In the genomic region with DNA sequence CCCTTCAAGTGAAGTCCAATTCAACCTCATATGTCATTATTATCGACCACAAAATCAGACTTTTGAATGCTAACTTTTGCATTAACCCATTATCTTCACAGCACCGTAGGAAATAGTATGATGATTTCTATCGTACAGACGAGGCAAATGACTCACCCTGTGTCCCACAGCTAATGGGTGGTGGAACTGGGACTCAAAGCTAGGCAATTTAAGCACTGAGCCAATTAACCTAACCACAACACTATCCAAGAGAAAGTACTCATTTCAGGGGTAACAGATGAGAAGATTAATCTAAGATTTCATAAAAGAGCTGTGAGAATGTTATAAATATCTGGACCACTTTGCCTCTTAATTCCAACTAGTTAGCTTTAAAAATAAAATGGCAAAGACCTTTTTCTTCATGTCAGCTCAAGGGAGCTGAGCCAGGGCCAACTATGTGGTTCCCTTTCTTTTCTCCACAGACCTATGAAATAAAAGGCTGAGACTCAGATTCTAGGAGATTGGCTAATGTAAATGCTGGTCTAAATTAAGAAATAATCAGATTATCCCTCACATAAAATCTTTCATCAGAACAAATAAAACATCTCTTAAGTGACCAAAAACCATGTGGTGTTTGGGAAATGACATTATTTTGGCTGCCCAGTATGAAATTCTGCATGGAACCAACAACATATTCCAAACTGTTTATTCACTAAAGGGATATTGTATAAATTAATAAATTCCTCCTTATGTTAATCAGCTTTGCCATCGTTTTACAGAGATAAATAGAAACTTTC, we compare ENCODE assay signal across 16 cellular contexts. TPM values are rescaled to one million over a fixed set of nuclear protein-coding genes. Genes with fewer than 3 reads are reported as not detected.
DNase-seq lines count a peak whose midpoint lies in the region; ATAC-seq and TF ChIP-seq lines count a peak whose summit lies in the region.
"Had no signal": no experiment of that assay in that cellular context is flagged by ENCODE, and none has a peak within 500 bp of the region (broad histone marks: within the 10 kb centered on the region; RNA-seq: fewer than 3 reads in every experiment).

No MANE protein-coding gene starts in this region.

- DNase-seq in activated CD4-positive, alpha-beta T cell treated with anti-CD3 and anti-CD28 coated beads, Interleukin-2, amount 10 ng/mL, durations not matched to agents 7 days and 5 days = no peak
- DNase-seq in activated CD4-positive, alpha-beta T cell treated with anti-CD3 and anti-CD28 coated beads, Interleukin-2, amount 50 U/mL, for 4 hours = no peak
- DNase-seq in RPMI7951 (ENCODE audit: low read depth) (peak; percentile 51), ovary (no peak), AML-193 (lab: John Stamatoyannopoulos, UW) (no peak)
- no peak for DNase-seq in effector memory CD4-positive, alpha-beta T cell
- DNase-seq: NCI-H1417, NCI-H510A treated with DMSO at 0.1 percent for 48 hours, SHP77 treated with DMSO at 0.1 percent for 48 hours, upper lobe of right lung had no signal

- H3K4me1 ChIP-seq in effector memory CD4-positive, alpha-beta T cell (ENCODE audit: control insufficient read depth, insufficient read depth, low read length, poor library complexity, severe bottlenecking) = peaks cover 17% of the 10 kb centered on the region
- H3K4me1 ChIP-seq in ovary (ENCODE audit: insufficient read depth) = no peaks in the 10 kb centered on the region
- H3K4me1 ChIP-seq: upper lobe of right lung had no signal

- TF ChIP-seq EP300 in ovary (IDR thresholded peaks at IDR 0.05) = no peak

- no peak for TF ChIP-seq CTCF in ovary (IDR thresholded peaks at IDR 0.05)

- POLR2A ChIA-PET in activated CD4-positive, alpha-beta T cell treated with anti-CD3 and anti-CD28 coated beads, Interleukin-2, amount 10 ng/mL, durations not matched to agents 7 days and 5 days (lab: Charles Lee) = no interaction called here

- peaks cover 15% of the 10 kb centered on the region for H3K36me3 ChIP-seq in effector memory CD4-positive, alpha-beta T cell (ENCODE audit: control insufficient read depth, insufficient read depth, low read length)
- H3K36me3 ChIP-seq in ovary = no peaks in the 10 kb centered on the region
- H3K36me3 ChIP-seq: upper lobe of right lung had no signal

- no peak overlapping the region for H3K27ac ChIP-seq in effector memory CD4-positive, alpha-beta T cell (ENCODE audit: insufficient read depth, low read length, poor library complexity, severe bottlenecking)
- no peak overlapping the region for H3K27ac ChIP-seq in ovary
- H3K27ac ChIP-seq: upper lobe of right lung had no signal

- intact Hi-C loops in ovary (cut with DNase I) = loop anchor here in 1 of 4 donors (10.0 kb wide), 1 partner anchor 146 kb away; no protein-coding TSS in a partner anchor

- H3K4me1 Mint-ChIP-seq in activated CD4-positive, alpha-beta T cell treated with anti-CD3 and anti-CD28 coated beads, Interleukin-2, amount 10 ng/mL, durations not matched to agents 7 days and 5 days = peaks cover 63% of the 10 kb centered on the region
- peaks cover 79% of the 10 kb centered on the region for H3K4me1 Mint-ChIP-seq in stimulated activated naive CD8-positive, alpha-beta T cell treated with anti-CD3 and anti-CD28 coated beads, Interleukin-15, Interleukin-2, amounts not matched to agents 100 ng/mL and 50 ng/mL, for 24 hours (ENCODE audit: low read depth)

- no peak for ATAC-seq in HG03520 (IDR thresholded peaks at IDR 0.05; ENCODE audit: unreplicated experiment)
- ATAC-seq: left lobe of liver, upper lobe of right lung had no signal

- H3K9me3 ChIP-seq in effector memory CD4-positive, alpha-beta T cell (ENCODE audit: control insufficient read depth, low read length) = no peaks in the 10 kb centered on the region
- no peaks in the 10 kb centered on the region for H3K9me3 ChIP-seq in ovary
- H3K9me3 ChIP-seq: upper lobe of right lung had no signal

- peaks cover 29% of the 10 kb centered on the region for H3K9me3 Mint-ChIP-seq in activated CD4-positive, alpha-beta T cell treated with anti-CD3 and anti-CD28 coated beads, Interleukin-2, amount 10 ng/mL, durations not matched to agents 7 days and 5 days
- H3K9me3 Mint-ChIP-seq in stimulated activated naive CD8-positive, alpha-beta T cell treated with anti-CD3 and anti-CD28 coated beads, Interleukin-15, Interleukin-2, amounts not matched to agents 100 ng/mL and 50 ng/mL, for 24 hours = peaks cover 27% of the 10 kb centered on the region

- 56 to 69% (median 61%) methylated on average over 5 of the region's 5 CpGs for WGBS in ovary, 3 donors

- no peak for TF ChIP-seq POLR2A in ovary (IDR thresholded peaks at IDR 0.05)

- H3K27me3 ChIP-seq in effector memory CD4-positive, alpha-beta T cell (replicated peaks; ENCODE audit: control insufficient read depth, insufficient read depth, low read length, poor library complexity, severe bottlenecking) = no peaks in the 10 kb centered on the region
- H3K27me3 ChIP-seq in ovary = no peaks in the 10 kb centered on the region
- H3K27me3 ChIP-seq: upper lobe of right lung had no signal

- H3K4me3 Mint-ChIP-seq in activated CD4-positive, alpha-beta T cell treated with anti-CD3 and anti-CD28 coated beads, Interleukin-2, amount 10 ng/mL, durations not matched to agents 7 days and 5 days = peak overlapping the region; percentile 71
- peak overlapping the region; percentile 91 for H3K4me3 Mint-ChIP-seq in stimulated activated naive CD8-positive, alpha-beta T cell treated with anti-CD3 and anti-CD28 coated beads, Interleukin-15, Interleukin-2, amounts not matched to agents 100 ng/mL and 50 ng/mL, for 24 hours

- peaks cover 33% of the 10 kb centered on the region for H3K27me3 Mint-ChIP-seq in activated CD4-positive, alpha-beta T cell treated with anti-CD3 and anti-CD28 coated beads, Interleukin-2, amount 10 ng/mL, durations not matched to agents 7 days and 5 days
- peaks cover 14% of the 10 kb centered on the region for H3K27me3 Mint-ChIP-seq in stimulated activated naive CD8-positive, alpha-beta T cell treated with anti-CD3 and anti-CD28 coated beads, Interleukin-15, Interleukin-2, amounts not matched to agents 100 ng/mL and 50 ng/mL, for 24 hours

- H3K27ac Mint-ChIP-seq in activated CD4-positive, alpha-beta T cell treated with anti-CD3 and anti-CD28 coated beads, Interleukin-2, amount 10 ng/mL, durations not matched to agents 7 days and 5 days = no peak overlapping the region
- H3K27ac Mint-ChIP-seq in stimulated activated naive CD8-positive, alpha-beta T cell treated with anti-CD3 and anti-CD28 coated beads, Interleukin-15, Interleukin-2, amounts not matched to agents 100 ng/mL and 50 ng/mL, for 24 hours = peak overlapping the region; percentile 36

- peak overlapping the region; percentile 36 for H3K4me3 ChIP-seq in effector memory CD4-positive, alpha-beta T cell (ENCODE audit: insufficient read depth, low read depth, low read length, poor library complexity, severe bottlenecking)
- no peak overlapping the region for H3K4me3 ChIP-seq in ovary
- H3K4me3 ChIP-seq: upper lobe of right lung had no signal

- CTCF ChIA-PET in activated CD4-positive, alpha-beta T cell treated with anti-CD3 and anti-CD28 coated beads, Interleukin-2, amount 10 ng/mL, durations not matched to agents 7 days and 5 days (lab: Charles Lee) = interaction anchor here (0.6 to 1.2 kb wide), 4 partner anchors 9 to 435 kb away, joined by 3 to 4 read pairs (median 3); no protein-coding TSS in a partner anchor

- H3K36me3 Mint-ChIP-seq in activated CD4-positive, alpha-beta T cell treated with anti-CD3 and anti-CD28 coated beads, Interleukin-2, amount 10 ng/mL, durations not matched to agents 7 days and 5 days (ENCODE audit: low read depth) = peaks cover 91% of the 10 kb centered on the region
- peaks cover 66% of the 10 kb centered on the region for H3K36me3 Mint-ChIP-seq in stimulated activated naive CD8-positive, alpha-beta T cell treated with anti-CD3 and anti-CD28 coated beads, Interleukin-15, Interleukin-2, amounts not matched to agents 100 ng/mL and 50 ng/mL, for 24 hours (ENCODE audit: low read depth)

RNA-seq across cellular contexts. Expression of gene PTGER2, which starts 4.9 kb away (rescaled TPM):
- total RNA-seq in activated CD4-positive, alpha-beta T cell treated with anti-CD3 and anti-CD28 coated beads, Interleukin-2, amount 10 ng/mL, durations not matched to agents 7 days and 5 days = 10 to 100 TPM; 54.5 to 60.4 TPM
- total RNA-seq in RPMI7951 (2014; rRNA removed; shearing (Covaris generic)) = 0.78 and 1.6 TPM in 2 replicates
- total RNA-seq in ovary = 10 to 100 TPM in 2 of 7 donors, 1 to 10 TPM in 4, under 1 TPM in 1; 0.86 to 15.6 (median 6.7) TPM
- 1 to 10 TPM; 5.5 to 5.8 TPM for polyA plus RNA-seq in ovary
- total RNA-seq: HT1080 had no signal
- polyA plus RNA-seq: neural cell had no signal

RNA-seq across cellular contexts. Expression of gene PTGDR, which starts 51.5 kb away (rescaled TPM):
- total RNA-seq in activated CD4-positive, alpha-beta T cell treated with anti-CD3 and anti-CD28 coated beads, Interleukin-2, amount 10 ng/mL, durations not matched to agents 7 days and 5 days = under 1 TPM in 1 of 2 experiments, not detected in 1; 0.07 TPM
- not detected in 2 replicates for total RNA-seq in RPMI7951 (2014; rRNA removed; shearing (Covaris generic))
- total RNA-seq in ovary = 1 to 10 TPM in 1 of 7 donors, under 1 TPM in 6; 0.10 to 1.0 (median 0.52) TPM
- 1 to 10 TPM in 1 of 2 donors, under 1 TPM in 1; 0.17 to 1.8 TPM for polyA plus RNA-seq in ovary
- total RNA-seq: bronchial epithelial cell, HT1080 had no signal
